In genomic region chr1:29083318-29084195, GRCh38 we compare ENCODE assay signal across 17 cellular contexts. TPM values are rescaled to one million over a fixed set of nuclear protein-coding genes. Genes with fewer than 3 reads are reported as not detected.
A peak's percentile ranks its signal among the peaks of the same experiment; 100 is the strongest.
DNase-seq lines count a peak whose midpoint lies in the region; ATAC-seq, FAIRE-seq and TF ChIP-seq lines count a peak whose summit lies in the region.
"Had no signal": no experiment of that assay in that cellular context is flagged by ENCODE, and none has a peak within 500 bp of the region (broad histone marks: within the 10 kb centered on the region; RNA-seq: fewer than 3 reads in every experiment).

No MANE protein-coding gene starts in this region.

- H2AFZ ChIP-seq in K562 (ENCODE audit: low read depth, low read length) (no peak overlapping the region), MM.1S (ENCODE audit: low read length) (no peak overlapping the region)

- H3K36me3 ChIP-seq in K562 (ENCODE audit: control insufficient read depth, insufficient read depth, low read length) (peaks cover 49% of the 10 kb centered on the region; the same call in 2 of the 3 replicates), prostate gland (no peaks in the 10 kb centered on the region), MM.1S (replicated peaks; ENCODE audit: insufficient read depth, low read length) (no peaks in the 10 kb centered on the region)
- H3K36me3 ChIP-seq in naive thymus-derived CD4-positive, alpha-beta T cell (ENCODE audit: control insufficient read depth in 2 of 3, insufficient read depth in 3 of 3, low read length in 3 of 3), result peaks cover 0 to 46% (median 9%) of the 10 kb centered on the region in 3 experiments
- H3K36me3 ChIP-seq: suprapubic skin had no signal

- ATAC-seq in K562, result peak; percentile 71
- ATAC-seq in naive thymus-derived CD4-positive, alpha-beta T cell, result no peak

- no peak overlapping the region for H3K9ac ChIP-seq in K562 (ENCODE audit: insufficient read depth in 1 of 2, low read depth in 2 of 2, low read length in 2 of 2)
- H3K9ac ChIP-seq in MM.1S (ENCODE audit: low read length), result no peak overlapping the region

- TF ChIP-seq RAD21 in K562 (CRISPR knock-in tag; conservative IDR thresholded peaks at IDR 0.05 in 1 of 2, IDR thresholded peaks at IDR 0.05 in 1 of 2), result no peak

- H3K4me3 ChIP-seq in K562 (no peak overlapping the region), prostate gland (no peak overlapping the region), MM.1S (ENCODE audit: low read length) (no peak overlapping the region)
- H3K4me3 ChIP-seq in naive thymus-derived CD4-positive, alpha-beta T cell (ENCODE audit: low read length), result no peak overlapping the region
- H3K4me3 ChIP-seq: skin epidermis, suprapubic skin had no signal

- H3K27ac ChIP-seq in K562 (ENCODE audit: extremely low read depth, low read depth, low read length) (no peak overlapping the region), prostate gland (peak overlapping the region; percentile 52 to 56), MM.1S (ENCODE audit: low read length) (no peak overlapping the region)
- H3K27ac ChIP-seq in naive thymus-derived CD4-positive, alpha-beta T cell (ENCODE audit: low read depth, low read length), result no peak overlapping the region
- H3K27ac ChIP-seq: C4-2B, skin epidermis, suprapubic skin had no signal

- H3K4me2 ChIP-seq in K562 (ENCODE audit: insufficient read depth, low read length) (no peak overlapping the region), MM.1S (ENCODE audit: low read depth, low read length) (no peak overlapping the region)

- no peaks in the 10 kb centered on the region for H3K79me2 ChIP-seq in K562 (ENCODE audit: control insufficient read depth, insufficient read depth, low read length)
- no peaks in the 10 kb centered on the region for H3K79me2 ChIP-seq in MM.1S (ENCODE audit: low read length)

- peak; percentile 56 for FAIRE-seq in K562 (lab: Jason Lieb, UNC)

- peaks cover 0 to 2% (median 0%) of the 10 kb centered on the region in 7 donors for H3K4me1 Mint-ChIP-seq in naive thymus-derived CD4-positive, alpha-beta T cell

- TF ChIP-seq CTCF in K562 (IDR thresholded peaks at IDR 0.05 in 2 of 3, conservative IDR thresholded peaks at IDR 0.05 in 1 of 3; ENCODE audit: insufficient read depth in 2 of 3, low read depth in 1 of 3, low read length in 3 of 3) (no peak), prostate gland (IDR thresholded peaks at IDR 0.05) (no peak), MM.1S (IDR thresholded peaks at IDR 0.05; ENCODE audit: low read length) (no peak)

- H4K20me1 ChIP-seq in K562 (replicated peaks; ENCODE audit: control insufficient read depth, insufficient read depth, low read length) (no peaks in the 10 kb centered on the region), MM.1S (ENCODE audit: insufficient read depth, low read length) (no peaks in the 10 kb centered on the region)

- no peak overlapping the region for H3K27ac Mint-ChIP-seq in naive thymus-derived CD4-positive, alpha-beta T cell

- no peak overlapping the region for H3K4me3 Mint-ChIP-seq in naive thymus-derived CD4-positive, alpha-beta T cell

- H3K4me1 ChIP-seq in K562 (replicated peaks in 1 of 2; ENCODE audit: control insufficient read depth in 2 of 2, insufficient read depth in 2 of 2, low read length in 2 of 2) (peaks cover 0 to 14% of the 10 kb centered on the region in 2 experiments; a peak in 2 of 5 replicates), prostate gland (replicated peaks) (no peaks in the 10 kb centered on the region), MM.1S (ENCODE audit: low read length) (no peaks in the 10 kb centered on the region)
- no peaks in the 10 kb centered on the region for H3K4me1 ChIP-seq in naive thymus-derived CD4-positive, alpha-beta T cell (ENCODE audit: control insufficient read depth in 2 of 2, insufficient read depth in 2 of 2, low read length in 2 of 2)
- H3K4me1 ChIP-seq: suprapubic skin had no signal

- no peaks in the 10 kb centered on the region for H3K9me3 ChIP-seq in K562 (replicated peaks; ENCODE audit: control insufficient read depth, insufficient read depth, low read depth, low read length)
- no peaks in the 10 kb centered on the region for H3K9me3 ChIP-seq in prostate gland
- no peaks in the 10 kb centered on the region for H3K9me3 ChIP-seq in MM.1S (replicated peaks; ENCODE audit: insufficient read depth, low read length)
- H3K9me3 ChIP-seq in naive thymus-derived CD4-positive, alpha-beta T cell (ENCODE audit: control insufficient read depth in 2 of 3, low read length in 3 of 3), result no peaks in the 10 kb centered on the region
- H3K9me3 ChIP-seq: suprapubic skin had no signal

- BruUV-seq in K562 (replicated peaks; lab: Mats Ljungman, UMichigan), result no TSS peak

- H3K9me2 ChIP-seq in MM.1S (replicated peaks; ENCODE audit: insufficient read depth, low read length), result no peaks in the 10 kb centered on the region

- intact Hi-C loops in K562 (cut with micrococcal nuclease), result no loop called here
- intact Hi-C loops in prostate gland (cut with DNase I), result loop anchor here (2.0 kb wide), 1 partner anchor 37 kb away; no protein-coding TSS in a partner anchor
- intact Hi-C loops in naive thymus-derived CD4-positive, alpha-beta T cell (cut with micrococcal nuclease), result no loop called here

- CTCF ChIA-PET in HEK293T (lab: Yijun Ruan, JAX) (interaction anchor here (1.0 kb wide), 1 partner anchor 98 kb away, joined by 3 read pairs; the partner anchor contains the start of gene SRSF4), K562 (lab: Yijun Ruan, JAX; ENCODE audit: low intra/inter-chr PET ratio) (no interaction called here)
- CTCF ChIA-PET in naive thymus-derived CD4-positive, alpha-beta T cell (lab: Charles Lee), result interaction anchor here (0.5 to 0.9 kb wide), 3 partner anchors 22 to 59 kb away, joined by 3 to 5 read pairs (median 4); no protein-coding TSS in a partner anchor

- in situ Hi-C loops in K562 (cut with MboI), result no loop called here
- in situ Hi-C loops in KBM-7 (cut with MboI; ENCODE audit: low pct_unique_long_range_greater_than_20kb, low sequenced_read_pairs), result no loop called here

- peaks cover 0 to 29% (median 8%) of the 10 kb centered on the region in 5 donors for H3K36me3 Mint-ChIP-seq in naive thymus-derived CD4-positive, alpha-beta T cell

- no peaks in the 10 kb centered on the region for H3K9me3 Mint-ChIP-seq in naive thymus-derived CD4-positive, alpha-beta T cell

- peak; percentile 20 for DNase-seq in D341Med (ENCODE audit: low spot score)
- no peak for DNase-seq in HEK293T (ENCODE audit: extremely low spot score)
- peak in 1 of 4 experiments; percentile 39 for DNase-seq in K562 (ENCODE audit: extremely low read depth in 1 of 4, low spot score in 3 of 4)
- DNase-seq in prostate gland (ENCODE audit: low spot score), result no peak
- no peak for DNase-seq in MM.1S
- no peak for DNase-seq in naive thymus-derived CD4-positive, alpha-beta T cell
- no peak for DNase-seq in KBM-7
- DNase-seq: activated CD4-positive, alpha-beta T cell treated with anti-CD3 and anti-CD28 coated beads, Interleukin-2, amount 50 U/mL, for 48 hours; DMS153; erythroblast; NCI-H146; NCI-H2227 treated with DMSO at 0.1 percent for 48 hours; stimulated activated CD8-positive, alpha-beta memory T cell treated with anti-CD3 and anti-CD28 coated beads, Interleukin-4, amount 100 ng/mL, for 48 hours had no signal

- TF ChIP-seq EP300 in K562 (IDR thresholded peaks at IDR 0.05; ENCODE audit: low read length), result no peak

- H3F3A ChIP-seq in MM.1S (ENCODE audit: insufficient read depth, low read length), result no peaks in the 10 kb centered on the region

- no peaks in the 10 kb centered on the region for H3K27me3 Mint-ChIP-seq in naive thymus-derived CD4-positive, alpha-beta T cell

- no peaks in the 10 kb centered on the region for H3K27me3 ChIP-seq in K562 (ENCODE audit: control insufficient read depth in 2 of 2, insufficient read depth in 2 of 2, low read length in 2 of 2)
- no peaks in the 10 kb centered on the region for H3K27me3 ChIP-seq in prostate gland (replicated peaks; ENCODE audit: insufficient read depth)
- H3K27me3 ChIP-seq in MM.1S (replicated peaks; ENCODE audit: insufficient read depth, low read length), result no peaks in the 10 kb centered on the region
- H3K27me3 ChIP-seq in naive thymus-derived CD4-positive, alpha-beta T cell (ENCODE audit: control insufficient read depth in 2 of 2, insufficient read depth in 2 of 2, low read length in 2 of 2), result no peaks in the 10 kb centered on the region
- H3K27me3 ChIP-seq: suprapubic skin had no signal

- 38% methylated on average over 3 of the region's 3 CpGs for WGBS in K562 (ENCODE audit: insufficient coverage, low coverage, missing lambda C conversion rate)
- 34% methylated on average over 3 of the region's 3 CpGs for WGBS in prostate gland

- POLR2A ChIA-PET in HEK293T (lab: Yijun Ruan, JAX), result no interaction called here
- POLR2A ChIA-PET in K562 (lab: Yijun Ruan, JAX), result interaction anchor here (0.6 to 3.8 kb wide), 6 partner anchors 12 to 860 kb away, joined by 3 to 16 read pairs (median 3); partner anchors contain the start of gene SRSF4
- POLR2A ChIA-PET in naive thymus-derived CD4-positive, alpha-beta T cell (lab: Charles Lee), result interaction anchor here (0.6 to 0.9 kb wide), 2 partner anchors 11 to 183 kb away, joined by 3 to 4 read pairs; no protein-coding TSS in a partner anchor

- TF ChIP-seq POLR2A in K562 (conservative IDR thresholded peaks at IDR 0.05) (no peak), prostate gland (IDR thresholded peaks at IDR 0.05) (no peak)

- no peaks in the 10 kb centered on the region for H3K9me1 ChIP-seq in K562 (ENCODE audit: control insufficient read depth, insufficient read depth, low read length)

TF ChIP-seq in HEK293T, 16 proteins besides CTCF, POLR2A, EP300 and RAD21 (continues in another document):
- TF ChIP-seq ELF4 (IDR thresholded peaks at IDR 0.05), result no peak

RNA-seq across cellular contexts. Expression of gene TMEM200B, which starts 40.1 kb away (rescaled TPM):
- total RNA-seq in K562 (2011; cell fraction: chromatin; rRNA removed; ENCODE audit: low replicate concordance), result 0.58 and 0.62 TPM in 2 replicates
- total RNA-seq in K562 (2011; cell fraction: nucleolus; rRNA removed), result 0.26 and 0.33 TPM in 2 replicates
- total RNA-seq in K562 (2011; cell fraction: nucleoplasm; rRNA removed), result 0.59 and 0.61 TPM in 2 replicates
- total RNA-seq in K562 (2014; rRNA removed), result not detected in 2 replicates
- 0.04 TPM in 1 of 2 replicates, not detected in the other for total RNA-seq in K562 (2014; rRNA removed; fragmentation: Illumina TruSeq; extraction: Trizol)
- 0.11 TPM in 1 of 2 replicates, not detected in the other for total RNA-seq in K562 (2015; rRNA removed; fragmentation: Illumina TruSeq; extraction: Trizol)
- total RNA-seq in K562 (2021), result 0.11 and 0.13 TPM in 2 replicates
- 0.07 and 0.08 TPM in 2 replicates for polyA plus RNA-seq in K562 (2011; rRNA removed)
- polyA plus RNA-seq in K562 (2011; cell fraction: cytosol; rRNA removed), result 0.04 and 0.09 TPM in 2 replicates
- 0.47 and 0.80 TPM in 2 replicates for polyA plus RNA-seq in K562 (2011; cell fraction: nucleus; rRNA removed)
- 0.10 and 0.13 TPM in 2 replicates for polyA plus RNA-seq in K562 (2012)
- 0.06 and 0.10 TPM in 2 replicates for polyA plus RNA-seq in K562 (2014; fragmentation: Illumina TruSeq; extraction: Trizol)
- under 1 TPM; 0.30 to 0.35 TPM for polyA plus RNA-seq in K562 (2014; fragmentation: Nextera tagmentation; extraction: Ambion mirVana)
- polyA plus RNA-seq in K562 (2014; rRNA removed), result 0.09 and 0.13 TPM in 2 replicates
- 0.18 and 0.24 TPM in 2 replicates for polyA minus RNA-seq in K562 (2011; rRNA and poly(A)+ RNA removed)
- polyA minus RNA-seq in K562 (2011; cell fraction: cytosol; rRNA and poly(A)+ RNA removed), result not detected in 2 replicates
- 0.11 and 0.13 TPM in 2 replicates for polyA minus RNA-seq in K562 (2011; cell fraction: nucleus; rRNA and poly(A)+ RNA removed)
- total RNA-seq in prostate gland, result 10 to 100 TPM; 13.0 to 58.0 TPM
- total RNA-seq in naive thymus-derived CD4-positive, alpha-beta T cell, result not detected
- polyA plus RNA-seq in naive thymus-derived CD4-positive, alpha-beta T cell, result not detected
- total RNA-seq: T-helper 1 cell treated with Interleukin-12 subunit alpha and Interleukin-12 subunit beta and Interleukin-4 antibody, amounts not matched to agents 30 ng/mL and 1 ng/mL, for 36 hours had no signal

Comparison
In these comparisons a context has a peak if more than half of its experiments do, and no peak if none do; other contexts are left out.
1. H3K27ac ChIP-seq: peak in prostate gland (2 of 2); none in K562 (single experiment), MM.1S (single experiment) and naive thymus-derived CD4-positive, alpha-beta T cell (single experiment).
2. RNA of gene TMEM200B, which starts 40.1 kb away (total RNA-seq): 13.0 to 58.0 TPM in prostate gland; 0.04 to 0.62 TPM in K562 and not detected in naive thymus-derived CD4-positive, alpha-beta T cell; every median in the first group is over 4 times any median in the second.